Comparison of ENCODE assay signal across 29 cellular contexts in genomic region chr3:2856062-2856792, GRCh38.
DNase-seq lines count a peak whose midpoint lies in the region; ATAC-seq, FAIRE-seq and TF ChIP-seq lines count a peak whose summit lies in the region.
"Had no signal": no experiment of that assay in that cellular context is flagged by ENCODE, and none has a peak within 500 bp of the region (broad histone marks: within the 10 kb centered on the region; RNA-seq: fewer than 3 reads in every experiment).

No MANE protein-coding gene starts in this region.

- no peak overlapping the region for H4K5ac ChIP-seq in H1 (ENCODE audit: insufficient read length, low read depth, low read length)

- TF ChIP-seq RAD21 in H1 (IDR thresholded peaks at IDR 0.05 in 1 of 2, conservative IDR thresholded peaks at IDR 0.05 in 1 of 2; ENCODE audit: low read depth in 2 of 2, low read length in 2 of 2) = peak; percentile 40 to 46

- WGBS in H1 (ENCODE audit: extremely low coverage in 1 of 2, insufficient coverage in 1 of 2, insufficient read length in 1 of 2, insufficient replicate concordance in 2 of 2, low coverage in 1 of 2, low lambda C conversion rate in 2 of 2, missing lambda C conversion rate in 1 of 2), 2 experiments = 72% methylated on average over 10 of the region's 10 CpGs; no CpG with 5 or more reads in 1 of the 2 experiments

- H3K14ac ChIP-seq in H1 (ENCODE audit: insufficient read length) = no peak overlapping the region

- TF ChIP-seq EP300 in H1 (IDR thresholded peaks at IDR 0.05; ENCODE audit: borderline replicate concordance in 1 of 2, low read depth in 2 of 2, low read length in 2 of 2) = no peak

- no peaks in the 10 kb centered on the region for H3K9me3 Mint-ChIP-seq in nephron
- H3K9me3 Mint-ChIP-seq: activated CD4-positive, alpha-beta T cell treated with anti-CD3 and anti-CD28 coated beads, Interleukin-2, amount 10 ng/mL, durations not matched to agents 24 days and 14 days; activated T-cell treated with anti-CD3 and anti-CD28 coated beads, Interleukin-2, amount 50 U/mL, for 72 hours; CD4-positive, alpha-beta T cell had no signal

- H3K4me1 Mint-ChIP-seq in nephron = peaks cover 8% of the 10 kb centered on the region
- H3K4me1 Mint-ChIP-seq: activated CD4-positive, alpha-beta T cell treated with anti-CD3 and anti-CD28 coated beads, Interleukin-2, amount 10 ng/mL, durations not matched to agents 24 days and 14 days had no signal

- H2BK15ac ChIP-seq in H1 (ENCODE audit: low read length) = no peak overlapping the region

- no peak overlapping the region for H3K4ac ChIP-seq in H1 (replicated peaks; ENCODE audit: insufficient read length, low read depth, low read length)

- H3K4me2 ChIP-seq in H1 (ENCODE audit: insufficient read depth in 1 of 2, low read depth in 2 of 2, low read length in 2 of 2) = no peak overlapping the region

- no peaks in the 10 kb centered on the region for H4K20me1 ChIP-seq in H1 (replicated peaks in 1 of 2; ENCODE audit: control insufficient read depth in 1 of 2, insufficient read depth in 2 of 2, low read length in 2 of 2)

- no peak overlapping the region for H2BK12ac ChIP-seq in H1 (ENCODE audit: low read depth, low read length)

- H2BK20ac ChIP-seq in H1 (ENCODE audit: low read length) = no peak overlapping the region

- H3K79me2 ChIP-seq in H1 (ENCODE audit: control insufficient read depth in 1 of 2, insufficient read depth in 2 of 2, low read length in 2 of 2) = no peaks in the 10 kb centered on the region

- POLR2A ChIA-PET in H1 (lab: Charles Lee; ENCODE audit: partially characterized antibody) = no interaction called here

- FAIRE-seq in H1 (lab: Jason Lieb, UNC) = no peak
- FAIRE-seq: frontal cortex, islet of Langerhans, RCC 7860 had no signal

- H3K4me3 ChIP-seq in Jurkat, Clone E6-1 (ENCODE audit: low read length) = no peak overlapping the region
- H3K4me3 ChIP-seq in H1 (ENCODE audit: extremely low read depth in 1 of 4, insufficient read depth in 2 of 4, low read depth in 3 of 4, low read length in 4 of 4) = no peak overlapping the region
- H3K4me3 ChIP-seq: colonic mucosa, esophagus squamous epithelium, SJSA1, transverse colon had no signal

- H3K27me3 ChIP-seq in H1 (replicated peaks in 1 of 4; ENCODE audit: control insufficient read depth in 3 of 4, extremely low read depth in 1 of 4, insufficient read depth in 3 of 4, low read length in 3 of 4) = no peaks in the 10 kb centered on the region
- H3K27me3 ChIP-seq: colonic mucosa, esophagus squamous epithelium, SJSA1, transverse colon had no signal

- no peak overlapping the region for H3K4me3 Mint-ChIP-seq in nephron
- H3K4me3 Mint-ChIP-seq: activated CD4-positive, alpha-beta T cell treated with anti-CD3 and anti-CD28 coated beads, Interleukin-2, amount 10 ng/mL, durations not matched to agents 24 days and 14 days; activated T-cell treated with anti-CD3 and anti-CD28 coated beads, Interleukin-2, amount 50 U/mL, for 72 hours; CD4-positive, alpha-beta T cell; T-helper 17 cell had no signal

- H3K56ac ChIP-seq in H1 (replicated peaks; ENCODE audit: insufficient read length, low read depth, low read length) = no peak overlapping the region

- no peaks in the 10 kb centered on the region for H3K23me2 ChIP-seq in H1 (ENCODE audit: low read depth, low read length)

- no peak overlapping the region for H3K18ac ChIP-seq in H1 (ENCODE audit: extremely low read depth, low read length)

- no peaks in the 10 kb centered on the region for H3K9me3 ChIP-seq in H1 (ENCODE audit: insufficient read depth in 2 of 2, low read depth in 1 of 2, low read length in 1 of 2)
- H3K9me3 ChIP-seq: colonic mucosa, esophagus squamous epithelium, SJSA1, transverse colon had no signal

- peak; percentile 17 for TF ChIP-seq CTCF in GM12873 (IDR thresholded peaks at IDR 0.05; ENCODE audit: insufficient read depth, low read depth, low read length, missing control alignments)
- peak; percentile 4 to 30 (median 17); a peak in 3 of 4 replicates for TF ChIP-seq CTCF in H1 (IDR thresholded peaks at IDR 0.05; ENCODE audit: control extremely low read depth in 1 of 3, insufficient read depth in 1 of 3, low read depth in 1 of 3, low read length in 3 of 3)
- TF ChIP-seq CTCF in nephron (IDR thresholded peaks at IDR 0.05; ENCODE audit: unreplicated experiment in 3 of 3) = peak in 2 of 3 experiments; percentile 8 to 22
- TF ChIP-seq CTCF in GM13976 (IDR thresholded peaks at IDR 0.05; ENCODE audit: borderline replicate concordance, control extremely low read depth, extremely low read depth, insufficient read depth, missing control alignments) = no peak

- no peaks in the 10 kb centered on the region for H3K36me3 Mint-ChIP-seq in nephron (ENCODE audit: low read depth)

- no peak overlapping the region for H4K91ac ChIP-seq in H1 (replicated peaks; ENCODE audit: insufficient read length, low read length)

- no peak overlapping the region for H3K23ac ChIP-seq in H1 (ENCODE audit: insufficient read length)

- no peak for ATAC-seq in GM21717 (IDR thresholded peaks at IDR 0.05; ENCODE audit: unreplicated experiment)
- ATAC-seq: activated T-cell treated with anti-CD3 and anti-CD28 coated beads, Interleukin-2, amount 50 U/mL, for 72 hours; left ventricle myocardium superior; T-helper 17 cell had no signal

- no peak overlapping the region for H3K9ac ChIP-seq in H1 (replicated peaks in 1 of 4; ENCODE audit: extremely low read depth in 1 of 4, low read depth in 3 of 4, low read length in 3 of 4)

- CTCF ChIA-PET in H1 (lab: Charles Lee; ENCODE audit: partially characterized antibody) = interaction anchor here (0.6 to 1.9 kb wide), 9 partner anchors 9 to 259 kb away, joined by 3 to 12 read pairs (median 4); no protein-coding TSS in a partner anchor

- no peak overlapping the region for H2AK5ac ChIP-seq in H1 (ENCODE audit: low read depth, low read length)

- no peaks in the 10 kb centered on the region for H3K4me1 ChIP-seq in H1 (replicated peaks in 1 of 4; ENCODE audit: control insufficient read depth in 3 of 4, insufficient read depth in 4 of 4, low read length in 3 of 4)
- H3K4me1 ChIP-seq: colonic mucosa, SJSA1 had no signal

- peak; percentile 11 for DNase-seq in Jurkat, Clone E6-1 (ENCODE audit: low read depth, low spot score)
- DNase-seq in H1 (ENCODE audit: low read depth in 1 of 2, low spot score in 2 of 2) (no peak), HuH-7.5 (ENCODE audit: low spot score) (no peak), GM13976 (ENCODE audit: low spot score) (no peak)
- DNase-seq: activated CD4-positive, alpha-beta T cell treated with anti-CD3 and anti-CD28 coated beads, Interleukin-2, amount 10 ng/mL, durations not matched to agents 24 days and 14 days; activated naive CD4-positive, alpha-beta T cell treated with Interleukin-2 at 50 U/mL for 16 hours; activated T-cell treated with anti-CD3 and anti-CD28 coated beads, Interleukin-2, amount 50 U/mL, for 72 hours; amniotic stem cell; CD4-positive, alpha-beta T cell; colonic mucosa; DMS153; esophagus squamous epithelium; GDM1; HCEC 1CT; hippocampal formation; left ventricle myocardium superior; NCI-H2081 treated with DMSO at 0.1 percent for 48 hours; NCI-H446 treated with DMSO at 0.1 percent for 48 hours; stimulated activated CD8-positive, alpha-beta memory T cell treated with anti-CD3 and anti-CD28 coated beads, Interleukin-4, amount 100 ng/mL, for 48 hours; T-helper 17 cell; transverse colon had no signal

- peak overlapping the region; percentile 9 to 29 (median 10) for H3K27ac Mint-ChIP-seq in nephron
- H3K27ac Mint-ChIP-seq: activated CD4-positive, alpha-beta T cell treated with anti-CD3 and anti-CD28 coated beads, Interleukin-2, amount 10 ng/mL, durations not matched to agents 24 days and 14 days; activated T-cell treated with anti-CD3 and anti-CD28 coated beads, Interleukin-2, amount 50 U/mL, for 72 hours; CD4-positive, alpha-beta T cell; progenitor cell of endocrine pancreas; T-helper 17 cell had no signal

- no peak for TF ChIP-seq POLR2A in H1 (IDR thresholded peaks at IDR 0.05; ENCODE audit: control extremely low read depth in 1 of 2, low read depth in 2 of 2, low read length in 2 of 2)

- no peak overlapping the region for H3K27ac ChIP-seq in H1 (ENCODE audit: low read depth, low read length)
- H3K27ac ChIP-seq: colonic mucosa, esophagus squamous epithelium, SJSA1, transverse colon had no signal

- no peaks in the 10 kb centered on the region for H3K79me1 ChIP-seq in H1 (ENCODE audit: low read depth, low read length)

- no peak overlapping the region for H2BK5ac ChIP-seq in H1 (ENCODE audit: low read depth, low read length)

- H3K36me3 ChIP-seq in H1 (ENCODE audit: control insufficient read depth in 2 of 4, insufficient read depth in 4 of 4, low read length in 3 of 4) = no peaks in the 10 kb centered on the region
- H3K36me3 ChIP-seq: colonic mucosa, esophagus squamous epithelium, SJSA1, transverse colon had no signal

- no peaks in the 10 kb centered on the region for H3K27me3 Mint-ChIP-seq in nephron (ENCODE audit: low read depth)
- H3K27me3 Mint-ChIP-seq: activated CD4-positive, alpha-beta T cell treated with anti-CD3 and anti-CD28 coated beads, Interleukin-2, amount 10 ng/mL, durations not matched to agents 24 days and 14 days; progenitor cell of endocrine pancreas had no signal

- no peak overlapping the region for H2BK120ac ChIP-seq in H1 (replicated peaks; ENCODE audit: low read depth, low read length)

- in situ Hi-C loops in GM13976 (cut with MboI; ENCODE audit: low sequenced_read_pairs, unreplicated experiment) = no loop called here

- H4K8ac ChIP-seq in H1 (ENCODE audit: extremely low read depth, insufficient read depth, low read length) = no peak overlapping the region

- H2AFZ ChIP-seq in H1 (ENCODE audit: low read length) = peak overlapping the region; percentile 40; the same call in 1 of the 2 replicates

TF ChIP-seq in H1, 55 proteins besides CTCF, POLR2A, EP300 and RAD21:
- no peak for TF ChIP-seq SP4 (IDR thresholded peaks at IDR 0.05; ENCODE audit: low read length)
- no peak for TF ChIP-seq TCF12 (IDR thresholded peaks at IDR 0.05; ENCODE audit: low read depth, low read length)
